In the genomic region with DNA sequence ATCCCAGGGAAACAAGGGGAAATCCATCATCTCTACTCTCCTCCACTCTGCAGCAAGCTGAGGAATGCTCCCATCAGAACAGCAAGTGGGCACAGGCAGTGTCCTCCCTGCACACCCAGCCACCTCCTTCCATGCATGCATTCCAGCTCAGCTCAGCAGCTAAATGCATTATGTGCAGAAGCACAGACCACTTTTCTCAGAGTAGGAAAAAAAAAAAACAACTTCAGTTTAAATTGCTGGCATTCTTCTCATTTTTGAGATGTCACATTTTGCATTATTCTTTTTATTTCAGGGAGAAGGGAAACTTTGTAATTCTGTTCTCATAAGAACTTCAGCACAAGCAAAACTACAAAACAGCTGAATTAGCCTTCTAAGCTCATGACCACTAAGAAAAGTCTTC, we compare ENCODE assay signal across 1 cellular context.
TF ChIP-seq lines count a peak whose summit lies in the region.

No MANE protein-coding gene starts in this region.

TF ChIP-seq in WTC11, 78 proteins besides CTCF, POLR2A, EP300 and RAD21 (continued from another document):
- TF ChIP-seq, protein P1, sequence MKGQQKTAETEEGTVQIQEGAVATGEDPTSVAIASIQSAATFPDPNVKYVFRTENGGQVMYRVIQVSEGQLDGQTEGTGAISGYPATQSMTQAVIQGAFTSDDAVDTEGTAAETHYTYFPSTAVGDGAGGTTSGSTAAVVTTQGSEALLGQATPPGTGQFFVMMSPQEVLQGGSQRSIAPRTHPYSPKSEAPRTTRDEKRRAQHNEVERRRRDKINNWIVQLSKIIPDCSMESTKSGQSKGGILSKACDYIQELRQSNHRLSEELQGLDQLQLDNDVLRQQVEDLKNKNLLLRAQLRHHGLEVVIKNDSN (CRISPR knock-in tag; IDR thresholded peaks at IDR 0.05), result no peak
- no peak for TF ChIP-seq HMGA2 (CRISPR knock-in tag; IDR thresholded peaks at IDR 0.05)
- no peak for TF ChIP-seq SMAD4 (CRISPR knock-in tag; IDR thresholded peaks at IDR 0.05)
- TF ChIP-seq JUN (CRISPR knock-in tag; IDR thresholded peaks at IDR 0.05), result no peak
- no peak for TF ChIP-seq ZNF138 (CRISPR knock-in tag; conservative IDR thresholded peaks at IDR 0.05)
- no peak for TF ChIP-seq NFYB (CRISPR knock-in tag; conservative IDR thresholded peaks at IDR 0.05; ENCODE audit: low read depth)
- TF ChIP-seq, protein P2, sequence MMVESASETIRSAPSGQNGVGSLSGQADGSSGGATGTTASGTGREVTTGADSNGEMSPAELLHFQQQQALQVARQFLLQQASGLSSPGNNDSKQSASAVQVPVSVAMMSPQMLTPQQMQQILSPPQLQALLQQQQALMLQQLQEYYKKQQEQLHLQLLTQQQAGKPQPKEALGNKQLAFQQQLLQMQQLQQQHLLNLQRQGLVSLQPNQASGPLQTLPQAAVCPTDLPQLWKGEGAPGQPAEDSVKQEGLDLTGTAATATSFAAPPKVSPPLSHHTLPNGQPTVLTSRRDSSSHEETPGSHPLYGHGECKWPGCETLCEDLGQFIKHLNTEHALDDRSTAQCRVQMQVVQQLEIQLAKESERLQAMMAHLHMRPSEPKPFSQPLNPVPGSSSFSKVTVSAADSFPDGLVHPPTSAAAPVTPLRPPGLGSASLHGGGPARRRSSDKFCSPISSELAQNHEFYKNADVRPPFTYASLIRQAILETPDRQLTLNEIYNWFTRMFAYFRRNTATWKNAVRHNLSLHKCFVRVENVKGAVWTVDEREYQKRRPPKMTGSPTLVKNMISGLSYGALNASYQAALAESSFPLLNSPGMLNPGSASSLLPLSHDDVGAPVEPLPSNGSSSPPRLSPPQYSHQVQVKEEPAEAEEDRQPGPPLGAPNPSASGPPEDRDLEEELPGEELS (CRISPR knock-in tag; IDR thresholded peaks at IDR 0.05), result no peak
